ENCODE assay signal across 14 cellular contexts in genomic region chr12:41576925-41577324, GRCh38.
A peak's percentile ranks its signal among the peaks of the same experiment; 100 is the strongest.
DNase-seq lines count a peak whose midpoint lies in the region; ATAC-seq and TF ChIP-seq lines count a peak whose summit lies in the region.
"Had no signal": no experiment of that assay in that cellular context is flagged by ENCODE, and none has a peak within 500 bp of the region (broad histone marks: within the 10 kb centered on the region; RNA-seq: fewer than 3 reads in every experiment).

No MANE protein-coding gene starts in this region.

- POLR2A ChIA-PET in OCI-LY7 (lab: Charles Lee) = interaction anchor here (1.2 kb wide), 1 partner anchor 12 kb away, joined by 3 read pairs; no protein-coding TSS in a partner anchor

- no peak for TF ChIP-seq CTCF in choroid plexus epithelial cell (conservative IDR thresholded peaks at IDR 0.05; ENCODE audit: low read depth, low read length)
- TF ChIP-seq CTCF in OCI-LY7 (conservative IDR thresholded peaks at IDR 0.05; ENCODE audit: low read length) = no peak
- TF ChIP-seq CTCF in esophagus muscularis mucosa (IDR thresholded peaks at IDR 0.05) = no peak

- TF ChIP-seq EP300 in esophagus muscularis mucosa (IDR thresholded peaks at IDR 0.05) = no peak

- BruUV-seq in OCI-LY7 (replicated peaks; lab: Mats Ljungman, UMichigan) = no TSS peak

- ATAC-seq in left cardiac atrium = no peak
- ATAC-seq: PC-3 had no signal

- H3K27me3 ChIP-seq in HUES48 (ENCODE audit: control insufficient read depth, insufficient read depth, low read length) = no peaks in the 10 kb centered on the region
- H3K27me3 ChIP-seq in iPS-20b (ENCODE audit: insufficient read depth, low read length) = no peaks in the 10 kb centered on the region
- no peaks in the 10 kb centered on the region for H3K27me3 ChIP-seq in esophagus muscularis mucosa
- H3K27me3 ChIP-seq: SJCRH30 had no signal

- H3K4me3 ChIP-seq in HUES48 (ENCODE audit: low read depth, low read length) = no peak overlapping the region; the same call in 1 of the 2 replicates
- H3K4me3 ChIP-seq in choroid plexus epithelial cell (ENCODE audit: low read depth, low read length) = no peak overlapping the region
- H3K4me3 ChIP-seq in iPS-20b (ENCODE audit: low read length) = no peak overlapping the region
- no peak overlapping the region for H3K4me3 ChIP-seq in OCI-LY7 (ENCODE audit: low read depth, low read length, poor library complexity, severe bottlenecking)
- H3K4me3 ChIP-seq in esophagus muscularis mucosa = no peak overlapping the region
- H3K4me3 ChIP-seq: SJCRH30 had no signal

- CTCF ChIA-PET in OCI-LY7 (lab: Charles Lee; ENCODE audit: unreplicated experiment) = no interaction called here

- H4K20me1 ChIP-seq in OCI-LY7 (ENCODE audit: insufficient read depth, low read length) = no peaks in the 10 kb centered on the region

- no peak overlapping the region for H2AFZ ChIP-seq in OCI-LY7 (ENCODE audit: low read length)

- no peaks in the 10 kb centered on the region for H3K9me2 ChIP-seq in OCI-LY7 (ENCODE audit: insufficient read depth, low read length)

- H3K27ac ChIP-seq in HUES48 (ENCODE audit: low read depth, low read length) (peak overlapping the region; percentile 93), iPS-20b (ENCODE audit: low read length) (peak overlapping the region; percentile 74), OCI-LY7 (ENCODE audit: low read depth, low read length, poor library complexity, severe bottlenecking) (no peak overlapping the region), esophagus muscularis mucosa (replicated peaks in 1 of 4) (no peak overlapping the region)
- H3K27ac ChIP-seq: SJCRH30 had no signal

- WGBS in esophagus muscularis mucosa = 89% methylated on average over 1 of the region's 1 CpG

- no peaks in the 10 kb centered on the region for H3K79me2 ChIP-seq in OCI-LY7 (ENCODE audit: insufficient read depth, low read depth, low read length)

- peaks cover 32% of the 10 kb centered on the region for H3K4me1 ChIP-seq in HUES48 (ENCODE audit: control insufficient read depth, insufficient read depth, low read length)
- H3K4me1 ChIP-seq in iPS-20b (ENCODE audit: insufficient read depth, low read length) = peaks cover 30% of the 10 kb centered on the region
- H3K4me1 ChIP-seq in OCI-LY7 (ENCODE audit: insufficient read depth, low read length, poor library complexity, severe bottlenecking) = no peaks in the 10 kb centered on the region
- no peaks in the 10 kb centered on the region for H3K4me1 ChIP-seq in esophagus muscularis mucosa
- H3K4me1 ChIP-seq: SJCRH30 had no signal

- H3K9me3 ChIP-seq in HUES48 (ENCODE audit: control insufficient read depth, insufficient read depth, low read length) = no peaks in the 10 kb centered on the region
- H3K9me3 ChIP-seq in iPS-20b (ENCODE audit: insufficient read depth, low read depth, low read length) = no peaks in the 10 kb centered on the region; the same call in 1 of the 2 replicates
- no peaks in the 10 kb centered on the region for H3K9me3 ChIP-seq in OCI-LY7 (ENCODE audit: low read length)
- H3K9me3 ChIP-seq in esophagus muscularis mucosa = no peaks in the 10 kb centered on the region
- H3K9me3 ChIP-seq: SJCRH30 had no signal

- no peak overlapping the region for H3K4me2 ChIP-seq in OCI-LY7 (ENCODE audit: low read length)

- no peak for TF ChIP-seq POLR2A in esophagus muscularis mucosa (IDR thresholded peaks at IDR 0.05; ENCODE audit: low read depth)

- peak; percentile 4 for DNase-seq in choroid plexus epithelial cell (ENCODE audit: low read depth)
- DNase-seq in left cardiac atrium = no peak
- DNase-seq in stimulated activated CD4-positive, alpha-beta T cell treated with anti-CD3 and anti-CD28 coated beads, Interleukin-2, amount 100 ng/mL, for 24 hours = no peak
- DNase-seq in OCI-LY7 (ENCODE audit: low spot score) = no peak
- no peak for DNase-seq in esophagus muscularis mucosa (ENCODE audit: extremely low spot score)
- DNase-seq: COR-L47; Karpas-422; NCI-H1105; NCI-H187; NK-92 treated with Interleukin-12 subunit alpha and Interleukin-12 subunit beta, amount 100 ng/mL, for 24 hours; PC-3; SJCRH30 had no signal

- H3K9ac ChIP-seq in HUES48 (ENCODE audit: low read depth, low read length) (peak overlapping the region; percentile 38; the same call in 1 of the 2 replicates), iPS-20b (ENCODE audit: low read depth, low read length) (peak overlapping the region; percentile 52; the same call in 1 of the 2 replicates)

- intact Hi-C loops in left cardiac atrium (cut with DNase I) = no loop called here
- intact Hi-C loops in OCI-LY7 (cut with micrococcal nuclease; ENCODE audit: unreplicated experiment) = no loop called here
- intact Hi-C loops in esophagus muscularis mucosa (cut with DNase I) = no loop called here

- H3K36me3 ChIP-seq in HUES48 (ENCODE audit: control insufficient read depth, insufficient read depth, low read length) = no peaks in the 10 kb centered on the region
- no peaks in the 10 kb centered on the region for H3K36me3 ChIP-seq in iPS-20b (ENCODE audit: insufficient read depth, low read depth, low read length)
- H3K36me3 ChIP-seq in OCI-LY7 (ENCODE audit: insufficient read depth, low read length) = peaks cover 29% of the 10 kb centered on the region
- peaks cover 0 to 17% (median 7%) of the 10 kb centered on the region in 4 donors for H3K36me3 ChIP-seq in esophagus muscularis mucosa
- H3K36me3 ChIP-seq: SJCRH30 had no signal

Comparison
In these comparisons a context has a peak if more than half of its experiments do, and no peak if none do; other contexts are left out.
1. H3K27ac ChIP-seq: peak in HUES48 (single experiment) and iPS-20b (single experiment); none in OCI-LY7 (single experiment) and esophagus muscularis mucosa (0 of 4).